In genomic region chr10:124222298-124223000, GRCh38 we compare ENCODE assay signal across 13 cellular contexts.
DNase-seq lines count a peak whose midpoint lies in the region; ATAC-seq and TF ChIP-seq lines count a peak whose summit lies in the region.
"Had no signal": no experiment of that assay in that cellular context is flagged by ENCODE, and none has a peak within 500 bp of the region (broad histone marks: within the 10 kb centered on the region; RNA-seq: fewer than 3 reads in every experiment).

No MANE protein-coding gene starts in this region.

- H3K36me3 ChIP-seq in BE2C (no peaks in the 10 kb centered on the region), KMS-11 (ENCODE audit: insufficient read depth) (no peaks in the 10 kb centered on the region), hepatocyte (replicated peaks; ENCODE audit: insufficient read depth, low read depth) (no peaks in the 10 kb centered on the region), breast epithelium (no peaks in the 10 kb centered on the region)
- H3K36me3 ChIP-seq: adrenal gland had no signal

- H4K20me1 ChIP-seq in KMS-11 (ENCODE audit: insufficient read depth) (no peaks in the 10 kb centered on the region), hepatocyte (ENCODE audit: insufficient read depth, poor library complexity, severe bottlenecking) (no peaks in the 10 kb centered on the region)

- DNase-seq in BE2C, result peak; percentile 37
- DNase-seq in hepatocyte (ENCODE audit: low spot score), result no peak
- no peak for DNase-seq in stimulated activated CD4-positive, alpha-beta T cell treated with anti-CD3 and anti-CD28 coated beads, Interleukin-4, amount 100 ng/mL, for 1 hour
- DNase-seq in breast epithelium (ENCODE audit: low spot score in 2 of 2), result no peak
- no peak for DNase-seq in effector CD4-positive, alpha-beta T cell
- DNase-seq: ACHN; activated CD8-positive, alpha-beta memory T cell treated with anti-CD3 and anti-CD28 coated beads for 24 hours; naive thymus-derived CD8-positive, alpha-beta T cell had no signal

- intact Hi-C loops in breast epithelium (cut with DNase I; ENCODE audit: low total_unique reads), result no loop called here

- H3K27ac ChIP-seq in KMS-11, result no peak overlapping the region
- no peak overlapping the region for H3K27ac ChIP-seq in hepatocyte
- no peak overlapping the region for H3K27ac ChIP-seq in breast epithelium
- H3K27ac ChIP-seq: epithelial cell of prostate had no signal

- H3K79me2 ChIP-seq in KMS-11 (ENCODE audit: insufficient read depth, low read depth) (no peaks in the 10 kb centered on the region), hepatocyte (no peaks in the 10 kb centered on the region)

- H3K4me1 ChIP-seq in BE2C (peaks cover 10% of the 10 kb centered on the region), KMS-11 (ENCODE audit: low read depth, poor library complexity, severe bottlenecking) (peaks cover 22% of the 10 kb centered on the region), hepatocyte (ENCODE audit: insufficient read depth) (peaks cover 14% of the 10 kb centered on the region), breast epithelium (no peaks in the 10 kb centered on the region)

- H3K4me2 ChIP-seq in KMS-11, result peak overlapping the region; percentile 48; the same call in 1 of the 2 replicates
- H3K4me2 ChIP-seq in hepatocyte, result peak overlapping the region; percentile 59

- no peak overlapping the region for H2AFZ ChIP-seq in KMS-11 (ENCODE audit: low read depth)
- no peak overlapping the region for H2AFZ ChIP-seq in hepatocyte

- ATAC-seq in GM21381 (IDR thresholded peaks at IDR 0.05; ENCODE audit: unreplicated experiment) (peak; percentile 13), GM18870 (IDR thresholded peaks at IDR 0.05; ENCODE audit: unreplicated experiment) (no peak)

- no peak overlapping the region for H3K9ac ChIP-seq in KMS-11

- WGBS in hepatocyte (ENCODE audit: low lambda C conversion rate, missing lambda C conversion rate), result 78% methylated on average over 15 of the region's 15 CpGs

- TF ChIP-seq CTCF in BE2C (IDR thresholded peaks at IDR 0.05; ENCODE audit: low read depth, low read length) (no peak), KMS-11 (conservative IDR thresholded peaks at IDR 0.05; ENCODE audit: low read depth, low read length) (no peak), hepatocyte (IDR thresholded peaks at IDR 0.05; ENCODE audit: poor library complexity) (no peak), breast epithelium (IDR thresholded peaks at IDR 0.05) (no peak)

- H3K9me2 ChIP-seq in hepatocyte (replicated peaks; ENCODE audit: insufficient read depth), result no peaks in the 10 kb centered on the region

- no peak overlapping the region for H3K4me3 ChIP-seq in BE2C (ENCODE audit: low read depth, low read length)
- H3K4me3 ChIP-seq in KMS-11 (IDR thresholded peaks at IDR 0.05; ENCODE audit: insufficient read depth, low read depth, low read length), result no peak overlapping the region
- H3K4me3 ChIP-seq in hepatocyte, result no peak overlapping the region
- H3K4me3 ChIP-seq in breast epithelium, result no peak overlapping the region
- H3K4me3 ChIP-seq: adrenal gland had no signal

- no peak for TF ChIP-seq POLR2A in breast epithelium (IDR thresholded peaks at IDR 0.05)

- H3K9me3 ChIP-seq in BE2C (no peaks in the 10 kb centered on the region; the same call in 1 of the 2 replicates), hepatocyte (ENCODE audit: low read depth) (no peaks in the 10 kb centered on the region), breast epithelium (no peaks in the 10 kb centered on the region)
- H3K9me3 ChIP-seq: adrenal gland had no signal

- H3K27me3 ChIP-seq in BE2C, result no peaks in the 10 kb centered on the region
- H3K27me3 ChIP-seq in KMS-11 (ENCODE audit: insufficient read depth, low read depth), result no peaks in the 10 kb centered on the region
- peaks cover 5% of the 10 kb centered on the region for H3K27me3 ChIP-seq in hepatocyte
- H3K27me3 ChIP-seq in breast epithelium, result no peaks in the 10 kb centered on the region
- H3K27me3 ChIP-seq: adrenal gland had no signal
